Comparison of ENCODE assay signal across 8 cellular contexts in the genomic region with DNA sequence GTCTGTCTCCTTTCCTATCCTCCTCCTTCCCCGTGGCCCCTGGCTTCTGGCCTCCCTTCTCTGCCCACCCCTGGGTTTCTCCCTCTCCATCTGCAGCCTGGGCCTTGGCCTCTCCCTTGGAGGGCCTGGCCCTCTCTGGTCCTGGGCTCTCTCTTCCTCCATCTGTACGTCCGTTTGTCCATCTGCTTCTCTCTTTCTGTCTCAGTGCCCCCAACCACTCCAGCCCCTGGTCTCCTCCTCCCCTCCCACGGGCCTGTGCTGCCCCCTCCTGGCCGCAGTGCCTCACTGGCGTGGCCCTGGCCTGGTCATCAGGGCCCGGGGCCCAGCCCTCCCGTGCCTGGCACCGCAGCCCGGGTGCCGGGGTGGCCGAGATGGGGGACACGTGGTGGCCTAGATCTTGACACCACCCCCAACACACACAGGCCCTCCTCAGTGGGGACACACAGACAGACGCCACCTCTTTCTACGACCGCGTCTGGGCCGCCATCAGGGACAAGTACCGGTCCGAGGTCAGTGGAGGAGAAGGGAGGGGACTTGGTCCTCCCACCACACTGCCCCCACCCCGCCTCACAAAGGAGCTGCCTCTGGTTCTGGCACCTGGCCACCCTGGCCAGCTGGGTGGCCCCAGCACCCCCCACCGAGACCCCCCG. TPM values are rescaled to one million over a fixed set of nuclear protein-coding genes. Genes with fewer than 3 reads are reported as not detected.
DNase-seq lines count a peak whose midpoint lies in the region; ATAC-seq and TF ChIP-seq lines count a peak whose summit lies in the region.

No MANE protein-coding gene starts in this region.

- DNase-seq in NCI-H524 (lab: John Stamatoyannopoulos, UW) (peak; percentile 60 to 62), NCI-H524 treated with DMSO at 0.1 percent for 48 hours (lab: John Stamatoyannopoulos, UW) (no peak), SK-MEL-5 (ENCODE audit: low read depth, low spot score) (peak; percentile 61), astrocyte of the spinal cord (ENCODE audit: low read depth, low spot score) (no peak), iPS-NIHi11 (ENCODE audit: low spot score) (peak; percentile 98), LoVo (ENCODE audit: low spot score) (no peak)
- peak; percentile 14 to 39 for DNase-seq in stimulated activated CD4-positive, alpha-beta T cell treated with anti-CD3 and anti-CD28 coated beads, Interleukin-15, amount 100 ng/mL, for 1 hour (ENCODE audit: low read depth in 1 of 2, low spot score in 1 of 2)

- ATAC-seq in GM21367 (IDR thresholded peaks at IDR 0.05; ENCODE audit: unreplicated experiment): no peak

- in situ Hi-C loops in SK-MEL-5 (cut with HindIII; ENCODE audit: low pct_unique_long_range_greater_than_20kb, low sequenced_read_pairs): no loop called here
- in situ Hi-C loops in astrocyte of the spinal cord (cut with HindIII; ENCODE audit: low sequenced_read_pairs): no loop called here

- peak; percentile 76 for TF ChIP-seq CTCF in astrocyte of the spinal cord (IDR thresholded peaks at IDR 0.05; ENCODE audit: low read depth, low read length)

- no peak overlapping the region for H3K4me3 ChIP-seq in astrocyte of the spinal cord (ENCODE audit: low read depth, low read length)

RNA-seq across cellular contexts. Expression of gene PRKCSH, which starts 11.3 kb away (rescaled TPM):
- total RNA-seq in SK-MEL-5 (2014; rRNA removed; shearing (Covaris generic)): 93.9 and 122 TPM in 2 replicates
- polyA plus RNA-seq in SK-MEL-5 (2015; cell fraction: cytosol; rRNA removed): 274 and 353 TPM in 2 replicates
- polyA plus RNA-seq in SK-MEL-5 (2015; cell fraction: nucleus; rRNA removed): 152 and 178 TPM in 2 replicates

RNA-seq across cellular contexts. Expression of gene ODAD3, which starts 11.9 kb away (rescaled TPM):
- total RNA-seq in SK-MEL-5 (2014; rRNA removed; shearing (Covaris generic)): 0.08 TPM in 1 of 2 replicates, not detected in the other
- polyA plus RNA-seq in SK-MEL-5 (2015; cell fraction: cytosol; rRNA removed): 0.06 and 0.23 TPM in 2 replicates
- polyA plus RNA-seq in SK-MEL-5 (2015; cell fraction: nucleus; rRNA removed): 0.15 and 0.85 TPM in 2 replicates

RNA-seq across cellular contexts. Expression of gene RGL3, which starts 27.7 kb away (rescaled TPM):
- total RNA-seq in SK-MEL-5 (2014; rRNA removed; shearing (Covaris generic)): 2.0 and 2.2 TPM in 2 replicates
- 0.89 and 4.1 TPM in 2 replicates for polyA plus RNA-seq in SK-MEL-5 (2015; cell fraction: cytosol; rRNA removed)
- polyA plus RNA-seq in SK-MEL-5 (2015; cell fraction: nucleus; rRNA removed): 9.3 and 37.8 TPM in 2 replicates

RNA-seq across cellular contexts. Expression of gene ELAVL3, which starts 34.1 kb away (rescaled TPM):
- not detected in 2 replicates for total RNA-seq in SK-MEL-5 (2014; rRNA removed; shearing (Covaris generic))
- 0.01 and 0.03 TPM in 2 replicates for polyA plus RNA-seq in SK-MEL-5 (2015; cell fraction: cytosol; rRNA removed)
- polyA plus RNA-seq in SK-MEL-5 (2015; cell fraction: nucleus; rRNA removed): not detected in 2 replicates

RNA-seq across cellular contexts. Expression of gene ZNF653, which starts 58.9 kb away (rescaled TPM):
- 1.6 and 5.6 TPM in 2 replicates for total RNA-seq in SK-MEL-5 (2014; rRNA removed; shearing (Covaris generic))
- 4.6 and 6.3 TPM in 2 replicates for polyA plus RNA-seq in SK-MEL-5 (2015; cell fraction: cytosol; rRNA removed)
- 6.0 and 11.5 TPM in 2 replicates for polyA plus RNA-seq in SK-MEL-5 (2015; cell fraction: nucleus; rRNA removed)

Comparison
In these comparisons a context has a peak if more than half of its experiments do, and no peak if none do; other contexts are left out.
1. DNase-seq: peak in NCI-H524 (2 of 2), SK-MEL-5 (single experiment), iPS-NIHi11 (single experiment) and stimulated activated CD4-positive, alpha-beta T cell treated with anti-CD3 and anti-CD28 coated beads, Interleukin-15, amount 100 ng/mL, for 1 hour (2 of 2); none in NCI-H524 treated with DMSO at 0.1 percent for 48 hours (single experiment), astrocyte of the spinal cord (single experiment) and LoVo (single experiment).